ENCODE assay signal across 1 cellular context in genomic region chr6:3455121-3455489, GRCh38.
TF ChIP-seq lines count a peak whose summit lies in the region.

No MANE protein-coding gene starts in this region.

TF ChIP-seq in K562, 482 proteins besides CTCF, POLR2A, EP300 and RAD21 (continued from another document and continues in another):
- TF ChIP-seq ARID3B (CRISPR knock-in tag; IDR thresholded peaks at IDR 0.05; ENCODE audit: borderline replicate concordance) (no peak), NFRKB (IDR thresholded peaks at IDR 0.05; ENCODE audit: low read depth) (no peak), BRD9 (IDR thresholded peaks at IDR 0.05; ENCODE audit: low read depth, partially characterized antibody) (no peak), CREB3L1 (IDR thresholded peaks at IDR 0.05; ENCODE audit: borderline replicate concordance, low read depth) (no peak), ELK3 (CRISPR knock-in tag; IDR thresholded peaks at IDR 0.05) (no peak), CHD7 (IDR thresholded peaks at IDR 0.05; ENCODE audit: low read depth, low read length) (no peak), L3MBTL2 (IDR thresholded peaks at IDR 0.05) (no peak), CREM (IDR thresholded peaks at IDR 0.05; ENCODE audit: low read depth) (peak; percentile 15; the same call in 1 of the 2 replicates), GATAD2A (IDR thresholded peaks at IDR 0.05) (no peak), MGA (IDR thresholded peaks at IDR 0.05) (no peak), KAT7 (CRISPR knock-in tag; IDR thresholded peaks at IDR 0.05; ENCODE audit: borderline replicate concordance) (peak; percentile 16; the same call in 1 of the 2 replicates), ZBED1 (IDR thresholded peaks at IDR 0.05) (no peak), HBP1 (CRISPR knock-in tag; IDR thresholded peaks at IDR 0.05) (no peak), LCOR (CRISPR knock-in tag; IDR thresholded peaks at IDR 0.05) (0 out of 2 replicates have a peak, but pooled peaks have one; percentile 5), ADNP (tag; IDR thresholded peaks at IDR 0.05) (no peak), DMBX1 (CRISPR knock-in tag; IDR thresholded peaks at IDR 0.05; ENCODE audit: borderline replicate concordance) (no peak), LEF1 (IDR thresholded peaks at IDR 0.05) (no peak), MCM2 (IDR thresholded peaks at IDR 0.05; ENCODE audit: low read depth) (no peak), EZH2 (IDR thresholded peaks at IDR 0.05; ENCODE audit: borderline replicate concordance, low read depth, low read length) (no peak), CEBPG (CRISPR knock-in tag; IDR thresholded peaks at IDR 0.05) (peak; percentile 74), CEBPG (tag; conservative IDR thresholded peaks at IDR 0.05 in 1 of 2, IDR thresholded peaks at IDR 0.05 in 1 of 2) (no peak), MTA3 (IDR thresholded peaks at IDR 0.05; ENCODE audit: borderline replicate concordance) (0 out of 2 replicates have a peak, but pooled peaks have one; percentile 9)
